In the genomic region with DNA sequence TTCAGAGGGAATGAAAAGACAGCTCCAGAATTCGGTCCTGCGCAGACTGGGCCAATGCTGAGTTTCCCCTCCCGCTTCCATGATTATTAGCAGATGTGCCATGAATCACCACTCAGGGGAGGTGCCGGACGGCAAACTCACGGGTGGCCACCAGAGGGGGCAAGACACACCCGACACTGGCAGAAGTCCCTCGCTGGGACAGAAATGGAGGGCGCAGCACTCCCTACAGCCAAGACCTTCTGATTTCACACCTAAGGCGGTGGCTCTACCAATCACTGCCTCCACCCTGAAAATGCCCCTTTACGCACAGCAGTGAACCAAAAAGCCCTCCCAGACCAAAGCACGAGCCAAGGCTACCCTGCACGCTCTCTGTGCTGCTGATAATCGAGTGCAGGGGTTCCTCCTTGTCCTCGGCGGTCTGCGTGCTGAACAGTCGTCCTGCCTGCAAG, we compare ENCODE assay signal across 1 cellular context.
TF ChIP-seq lines count a peak whose summit lies in the region.

No MANE protein-coding gene starts in this region.

TF ChIP-seq in K562, 482 proteins besides CTCF, POLR2A, EP300 and RAD21 (continued from another document and continues in another):
- TF ChIP-seq ZNF212 (CRISPR knock-in tag; IDR thresholded peaks at IDR 0.05) (no peak), YBX1 (IDR thresholded peaks at IDR 0.05) (no peak), GATAD2A (IDR thresholded peaks at IDR 0.05) (no peak), RCOR1 (IDR thresholded peaks at IDR 0.05; ENCODE audit: borderline replicate concordance in 1 of 2, low read depth in 2 of 2, low read length in 2 of 2) (no peak; a peak in 1 of 4 replicates), BCL6 (CRISPR knock-in tag; IDR thresholded peaks at IDR 0.05) (no peak), MXI1 (IDR thresholded peaks at IDR 0.05; ENCODE audit: low read depth, low read length) (no peak), BRD4 (IDR thresholded peaks at IDR 0.05) (no peak), ZNF3 (CRISPR knock-in tag; IDR thresholded peaks at IDR 0.05) (no peak), ZC3H11A (IDR thresholded peaks at IDR 0.05; ENCODE audit: low read depth, low read length) (peak; percentile 71; the same call in 1 of the 2 replicates), ZNF324 (CRISPR knock-in tag; IDR thresholded peaks at IDR 0.05) (no peak), MCM5 (IDR thresholded peaks at IDR 0.05; ENCODE audit: low read depth) (no peak), BRD9 (IDR thresholded peaks at IDR 0.05; ENCODE audit: low read depth, partially characterized antibody) (peak; percentile 40), ZKSCAN1 (IDR thresholded peaks at IDR 0.05; ENCODE audit: low read depth, low read length) (0 out of 2 replicates have a peak, but pooled peaks have one; percentile 25), POLR2AphosphoS5 (IDR thresholded peaks at IDR 0.05; ENCODE audit: control insufficient read depth, insufficient read depth, low read depth, low read length) (peak; percentile 36; the same call in 1 of the 2 replicates), ZFP30 (CRISPR knock-in tag; IDR thresholded peaks at IDR 0.05; ENCODE audit: borderline replicate concordance) (no peak), TARDBP (IDR thresholded peaks at IDR 0.05) (no peak), SMAD4 (CRISPR knock-in tag; conservative IDR thresholded peaks at IDR 0.05) (no peak), CEBPB (tag; IDR thresholded peaks at IDR 0.05) (no peak), ATF7 (IDR thresholded peaks at IDR 0.05) (0 out of 2 replicates have a peak, but pooled peaks have one; percentile 10), ZNF354B (CRISPR knock-in tag; IDR thresholded peaks at IDR 0.05) (no peak), CBX2 (IDR thresholded peaks at IDR 0.05; ENCODE audit: insufficient read depth, low read length, poor library complexity, severe bottlenecking) (no peak), MECOM (CRISPR knock-in tag; IDR thresholded peaks at IDR 0.05) (no peak), ZC3H8 (IDR thresholded peaks at IDR 0.05) (no peak), TCFL5 (CRISPR knock-in tag; conservative IDR thresholded peaks at IDR 0.05) (no peak), SLC30A9 (CRISPR knock-in tag; IDR thresholded peaks at IDR 0.05) (no peak), MTA1 (IDR thresholded peaks at IDR 0.05; ENCODE audit: borderline replicate concordance) (no peak), NRF1 (conservative IDR thresholded peaks at IDR 0.05 in 1 of 2, IDR thresholded peaks at IDR 0.05 in 1 of 2) (no peak), SRSF7 (optimal IDR thresholded peaks at IDR 0.05; ENCODE audit: low read depth, low read length) (no peak), CTBP1 (IDR thresholded peaks at IDR 0.05; ENCODE audit: borderline replicate concordance) (0 out of 2 replicates have a peak, but pooled peaks have one; percentile 35), KAT7 (CRISPR knock-in tag; IDR thresholded peaks at IDR 0.05; ENCODE audit: borderline replicate concordance) (no peak), IRF2 (CRISPR knock-in tag; IDR thresholded peaks at IDR 0.05) (no peak), ZNF696 (CRISPR knock-in tag; conservative IDR thresholded peaks at IDR 0.05) (no peak), NBN (IDR thresholded peaks at IDR 0.05; ENCODE audit: low read depth) (no peak), MEIS2 (IDR thresholded peaks at IDR 0.05; ENCODE audit: partially characterized antibody) (peak; percentile 53), BACH1 (tag; IDR thresholded peaks at IDR 0.05) (no peak), STAG1 (CRISPR knock-in tag; IDR thresholded peaks at IDR 0.05; ENCODE audit: borderline replicate concordance) (peak; percentile 40; the same call in 1 of the 2 replicates), SUPT5H (IDR thresholded peaks at IDR 0.05) (no peak), SNIP1 (IDR thresholded peaks at IDR 0.05; ENCODE audit: low read depth) (no peak), RFX1 (IDR thresholded peaks at IDR 0.05) (no peak), TRIM28 (IDR thresholded peaks at IDR 0.05) (no peak)
- TF ChIP-seq, protein P1, sequence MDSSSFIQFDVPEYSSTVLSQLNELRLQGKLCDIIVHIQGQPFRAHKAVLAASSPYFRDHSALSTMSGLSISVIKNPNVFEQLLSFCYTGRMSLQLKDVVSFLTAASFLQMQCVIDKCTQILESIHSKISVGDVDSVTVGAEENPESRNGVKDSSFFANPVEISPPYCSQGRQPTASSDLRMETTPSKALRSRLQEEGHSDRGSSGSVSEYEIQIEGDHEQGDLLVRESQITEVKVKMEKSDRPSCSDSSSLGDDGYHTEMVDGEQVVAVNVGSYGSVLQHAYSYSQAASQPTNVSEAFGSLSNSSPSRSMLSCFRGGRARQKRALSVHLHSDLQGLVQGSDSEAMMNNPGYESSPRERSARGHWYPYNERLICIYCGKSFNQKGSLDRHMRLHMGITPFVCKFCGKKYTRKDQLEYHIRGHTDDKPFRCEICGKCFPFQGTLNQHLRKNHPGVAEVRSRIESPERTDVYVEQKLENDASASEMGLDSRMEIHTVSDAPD (CRISPR knock-in tag; IDR thresholded peaks at IDR 0.05), result no peak
- TF ChIP-seq, protein P2, sequence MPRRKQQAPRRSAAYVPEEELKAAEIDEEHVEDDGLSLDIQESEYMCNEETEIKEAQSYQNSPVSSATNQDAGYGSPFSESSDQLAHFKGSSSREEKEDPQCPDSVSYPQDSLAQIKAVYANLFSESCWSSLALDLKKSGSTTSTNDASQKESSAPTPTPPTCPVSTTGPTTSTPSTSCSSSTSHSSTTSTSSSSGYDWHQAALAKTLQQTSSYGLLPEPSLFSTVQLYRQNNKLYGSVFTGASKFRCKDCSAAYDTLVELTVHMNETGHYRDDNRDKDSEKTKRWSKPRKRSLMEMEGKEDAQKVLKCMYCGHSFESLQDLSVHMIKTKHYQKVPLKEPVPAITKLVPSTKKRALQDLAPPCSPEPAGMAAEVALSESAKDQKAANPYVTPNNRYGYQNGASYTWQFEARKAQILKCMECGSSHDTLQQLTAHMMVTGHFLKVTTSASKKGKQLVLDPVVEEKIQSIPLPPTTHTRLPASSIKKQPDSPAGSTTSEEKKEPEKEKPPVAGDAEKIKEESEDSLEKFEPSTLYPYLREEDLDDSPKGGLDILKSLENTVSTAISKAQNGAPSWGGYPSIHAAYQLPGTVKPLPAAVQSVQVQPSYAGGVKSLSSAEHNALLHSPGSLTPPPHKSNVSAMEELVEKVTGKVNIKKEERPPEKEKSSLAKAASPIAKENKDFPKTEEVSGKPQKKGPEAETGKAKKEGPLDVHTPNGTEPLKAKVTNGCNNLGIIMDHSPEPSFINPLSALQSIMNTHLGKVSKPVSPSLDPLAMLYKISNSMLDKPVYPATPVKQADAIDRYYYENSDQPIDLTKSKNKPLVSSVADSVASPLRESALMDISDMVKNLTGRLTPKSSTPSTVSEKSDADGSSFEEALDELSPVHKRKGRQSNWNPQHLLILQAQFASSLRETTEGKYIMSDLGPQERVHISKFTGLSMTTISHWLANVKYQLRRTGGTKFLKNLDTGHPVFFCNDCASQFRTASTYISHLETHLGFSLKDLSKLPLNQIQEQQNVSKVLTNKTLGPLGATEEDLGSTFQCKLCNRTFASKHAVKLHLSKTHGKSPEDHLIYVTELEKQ (CRISPR knock-in tag; IDR thresholded peaks at IDR 0.05), result no peak
- TF ChIP-seq, protein P3, sequence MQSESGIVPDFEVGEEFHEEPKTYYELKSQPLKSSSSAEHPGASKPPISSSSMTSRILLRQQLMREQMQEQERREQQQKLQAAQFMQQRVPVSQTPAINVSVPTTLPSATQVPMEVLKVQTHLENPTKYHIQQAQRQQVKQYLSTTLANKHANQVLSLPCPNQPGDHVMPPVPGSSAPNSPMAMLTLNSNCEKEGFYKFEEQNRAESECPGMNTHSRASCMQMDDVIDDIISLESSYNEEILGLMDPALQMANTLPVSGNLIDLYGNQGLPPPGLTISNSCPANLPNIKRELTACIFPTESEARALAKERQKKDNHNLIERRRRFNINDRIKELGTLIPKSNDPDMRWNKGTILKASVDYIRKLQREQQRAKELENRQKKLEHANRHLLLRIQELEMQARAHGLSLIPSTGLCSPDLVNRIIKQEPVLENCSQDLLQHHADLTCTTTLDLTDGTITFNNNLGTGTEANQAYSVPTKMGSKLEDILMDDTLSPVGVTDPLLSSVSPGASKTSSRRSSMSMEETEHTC (IDR thresholded peaks at IDR 0.05), result no peak
- TF ChIP-seq, protein P4, sequence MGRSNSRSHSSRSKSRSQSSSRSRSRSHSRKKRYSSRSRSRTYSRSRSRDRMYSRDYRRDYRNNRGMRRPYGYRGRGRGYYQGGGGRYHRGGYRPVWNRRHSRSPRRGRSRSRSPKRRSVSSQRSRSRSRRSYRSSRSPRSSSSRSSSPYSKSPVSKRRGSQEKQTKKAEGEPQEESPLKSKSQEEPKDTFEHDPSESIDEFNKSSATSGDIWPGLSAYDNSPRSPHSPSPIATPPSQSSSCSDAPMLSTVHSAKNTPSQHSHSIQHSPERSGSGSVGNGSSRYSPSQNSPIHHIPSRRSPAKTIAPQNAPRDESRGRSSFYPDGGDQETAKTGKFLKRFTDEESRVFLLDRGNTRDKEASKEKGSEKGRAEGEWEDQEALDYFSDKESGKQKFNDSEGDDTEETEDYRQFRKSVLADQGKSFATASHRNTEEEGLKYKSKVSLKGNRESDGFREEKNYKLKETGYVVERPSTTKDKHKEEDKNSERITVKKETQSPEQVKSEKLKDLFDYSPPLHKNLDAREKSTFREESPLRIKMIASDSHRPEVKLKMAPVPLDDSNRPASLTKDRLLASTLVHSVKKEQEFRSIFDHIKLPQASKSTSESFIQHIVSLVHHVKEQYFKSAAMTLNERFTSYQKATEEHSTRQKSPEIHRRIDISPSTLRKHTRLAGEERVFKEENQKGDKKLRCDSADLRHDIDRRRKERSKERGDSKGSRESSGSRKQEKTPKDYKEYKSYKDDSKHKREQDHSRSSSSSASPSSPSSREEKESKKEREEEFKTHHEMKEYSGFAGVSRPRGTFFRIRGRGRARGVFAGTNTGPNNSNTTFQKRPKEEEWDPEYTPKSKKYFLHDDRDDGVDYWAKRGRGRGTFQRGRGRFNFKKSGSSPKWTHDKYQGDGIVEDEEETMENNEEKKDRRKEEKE (IDR thresholded peaks at IDR 0.05; ENCODE audit: borderline replicate concordance in 1 of 2, control insufficient read depth in 1 of 2, low read depth in 2 of 2, low read length in 1 of 2), result no peak
- TF ChIP-seq, protein P5, sequence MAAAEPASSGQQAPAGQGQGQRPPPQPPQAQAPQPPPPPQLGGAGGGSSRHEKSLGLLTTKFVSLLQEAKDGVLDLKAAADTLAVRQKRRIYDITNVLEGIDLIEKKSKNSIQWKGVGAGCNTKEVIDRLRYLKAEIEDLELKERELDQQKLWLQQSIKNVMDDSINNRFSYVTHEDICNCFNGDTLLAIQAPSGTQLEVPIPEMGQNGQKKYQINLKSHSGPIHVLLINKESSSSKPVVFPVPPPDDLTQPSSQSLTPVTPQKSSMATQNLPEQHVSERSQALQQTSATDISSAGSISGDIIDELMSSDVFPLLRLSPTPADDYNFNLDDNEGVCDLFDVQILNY (CRISPR knock-in tag; IDR thresholded peaks at IDR 0.05), result no peak
- TF ChIP-seq, protein P6, sequence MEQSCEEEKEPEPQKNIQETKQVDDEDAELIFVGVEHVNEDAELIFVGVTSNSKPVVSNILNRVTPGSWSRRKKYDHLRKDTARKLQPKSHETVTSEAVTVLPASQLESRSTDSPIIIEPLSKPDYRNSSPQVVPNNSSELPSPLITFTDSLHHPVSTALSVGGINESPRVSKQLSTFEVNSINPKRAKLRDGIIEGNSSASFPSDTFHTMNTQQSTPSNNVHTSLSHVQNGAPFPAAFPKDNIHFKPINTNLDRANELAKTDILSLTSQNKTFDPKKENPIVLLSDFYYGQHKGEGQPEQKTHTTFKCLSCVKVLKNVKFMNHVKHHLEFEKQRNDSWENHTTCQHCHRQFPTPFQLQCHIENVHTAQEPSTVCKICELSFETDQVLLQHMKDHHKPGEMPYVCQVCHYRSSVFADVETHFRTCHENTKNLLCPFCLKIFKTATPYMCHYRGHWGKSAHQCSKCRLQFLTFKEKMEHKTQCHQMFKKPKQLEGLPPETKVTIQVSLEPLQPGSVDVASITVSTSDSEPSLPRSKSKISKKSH (CRISPR knock-in tag; IDR thresholded peaks at IDR 0.05), result no peak
- TF ChIP-seq, protein P7, sequence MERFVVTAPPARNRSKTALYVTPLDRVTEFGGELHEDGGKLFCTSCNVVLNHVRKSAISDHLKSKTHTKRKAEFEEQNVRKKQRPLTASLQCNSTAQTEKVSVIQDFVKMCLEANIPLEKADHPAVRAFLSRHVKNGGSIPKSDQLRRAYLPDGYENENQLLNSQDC (CRISPR knock-in tag; IDR thresholded peaks at IDR 0.05), result no peak
- TF ChIP-seq, protein P8, sequence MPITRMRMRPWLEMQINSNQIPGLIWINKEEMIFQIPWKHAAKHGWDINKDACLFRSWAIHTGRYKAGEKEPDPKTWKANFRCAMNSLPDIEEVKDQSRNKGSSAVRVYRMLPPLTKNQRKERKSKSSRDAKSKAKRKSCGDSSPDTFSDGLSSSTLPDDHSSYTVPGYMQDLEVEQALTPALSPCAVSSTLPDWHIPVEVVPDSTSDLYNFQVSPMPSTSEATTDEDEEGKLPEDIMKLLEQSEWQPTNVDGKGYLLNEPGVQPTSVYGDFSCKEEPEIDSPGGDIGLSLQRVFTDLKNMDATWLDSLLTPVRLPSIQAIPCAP (CRISPR knock-in tag; IDR thresholded peaks at IDR 0.05; ENCODE audit: borderline replicate concordance), result no peak
- TF ChIP-seq, protein P9, sequence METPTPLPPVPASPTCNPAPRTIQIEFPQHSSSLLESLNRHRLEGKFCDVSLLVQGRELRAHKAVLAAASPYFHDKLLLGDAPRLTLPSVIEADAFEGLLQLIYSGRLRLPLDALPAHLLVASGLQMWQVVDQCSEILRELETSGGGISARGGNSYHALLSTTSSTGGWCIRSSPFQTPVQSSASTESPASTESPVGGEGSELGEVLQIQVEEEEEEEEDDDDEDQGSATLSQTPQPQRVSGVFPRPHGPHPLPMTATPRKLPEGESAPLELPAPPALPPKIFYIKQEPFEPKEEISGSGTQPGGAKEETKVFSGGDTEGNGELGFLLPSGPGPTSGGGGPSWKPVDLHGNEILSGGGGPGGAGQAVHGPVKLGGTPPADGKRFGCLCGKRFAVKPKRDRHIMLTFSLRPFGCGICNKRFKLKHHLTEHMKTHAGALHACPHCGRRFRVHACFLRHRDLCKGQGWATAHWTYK (CRISPR knock-in tag; IDR thresholded peaks at IDR 0.05), result no peak
- TF ChIP-seq, protein P10, sequence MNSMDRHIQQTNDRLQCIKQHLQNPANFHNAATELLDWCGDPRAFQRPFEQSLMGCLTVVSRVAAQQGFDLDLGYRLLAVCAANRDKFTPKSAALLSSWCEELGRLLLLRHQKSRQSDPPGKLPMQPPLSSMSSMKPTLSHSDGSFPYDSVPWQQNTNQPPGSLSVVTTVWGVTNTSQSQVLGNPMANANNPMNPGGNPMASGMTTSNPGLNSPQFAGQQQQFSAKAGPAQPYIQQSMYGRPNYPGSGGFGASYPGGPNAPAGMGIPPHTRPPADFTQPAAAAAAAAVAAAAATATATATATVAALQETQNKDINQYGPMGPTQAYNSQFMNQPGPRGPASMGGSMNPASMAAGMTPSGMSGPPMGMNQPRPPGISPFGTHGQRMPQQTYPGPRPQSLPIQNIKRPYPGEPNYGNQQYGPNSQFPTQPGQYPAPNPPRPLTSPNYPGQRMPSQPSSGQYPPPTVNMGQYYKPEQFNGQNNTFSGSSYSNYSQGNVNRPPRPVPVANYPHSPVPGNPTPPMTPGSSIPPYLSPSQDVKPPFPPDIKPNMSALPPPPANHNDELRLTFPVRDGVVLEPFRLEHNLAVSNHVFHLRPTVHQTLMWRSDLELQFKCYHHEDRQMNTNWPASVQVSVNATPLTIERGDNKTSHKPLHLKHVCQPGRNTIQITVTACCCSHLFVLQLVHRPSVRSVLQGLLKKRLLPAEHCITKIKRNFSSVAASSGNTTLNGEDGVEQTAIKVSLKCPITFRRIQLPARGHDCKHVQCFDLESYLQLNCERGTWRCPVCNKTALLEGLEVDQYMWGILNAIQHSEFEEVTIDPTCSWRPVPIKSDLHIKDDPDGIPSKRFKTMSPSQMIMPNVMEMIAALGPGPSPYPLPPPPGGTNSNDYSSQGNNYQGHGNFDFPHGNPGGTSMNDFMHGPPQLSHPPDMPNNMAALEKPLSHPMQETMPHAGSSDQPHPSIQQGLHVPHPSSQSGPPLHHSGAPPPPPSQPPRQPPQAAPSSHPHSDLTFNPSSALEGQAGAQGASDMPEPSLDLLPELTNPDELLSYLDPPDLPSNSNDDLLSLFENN (IDR thresholded peaks at IDR 0.05; ENCODE audit: low read depth in 2 of 2, low read length in 2 of 2), result no peak
